8 cellular contexts compared by ENCODE assay signal in the genomic region with DNA sequence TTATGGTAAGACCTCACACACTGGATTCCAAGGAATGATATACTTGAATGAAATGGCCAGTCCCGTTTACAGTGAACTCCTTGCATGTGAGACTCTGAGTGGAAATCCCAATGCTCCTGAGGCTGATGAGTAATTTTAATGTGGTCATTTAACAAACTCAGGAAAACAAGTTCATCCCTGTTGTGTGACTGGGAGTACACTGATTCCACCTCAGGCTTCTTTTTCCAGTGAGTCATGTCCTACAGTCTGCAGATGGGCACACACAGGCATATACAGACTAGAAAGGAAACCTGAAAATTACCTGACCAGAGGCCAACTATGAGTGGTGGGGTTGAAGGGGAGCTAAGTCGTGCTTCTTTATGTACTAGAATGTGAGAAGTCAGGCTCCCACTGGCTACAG. TPM values are rescaled to one million over a fixed set of nuclear protein-coding genes. Genes with fewer than 3 reads are reported as not detected.
DNase-seq lines count a peak whose midpoint lies in the region; ATAC-seq and TF ChIP-seq lines count a peak whose summit lies in the region.

No MANE protein-coding gene starts in this region.

- intact Hi-C loops in mucosa of descending colon (cut with DNase I, micrococcal nuclease), result no loop called here

- peaks cover 76% of the 10 kb centered on the region for H3K4me1 ChIP-seq in mucosa of descending colon (ENCODE audit: low read depth)

- no peaks in the 10 kb centered on the region for H3K9me3 ChIP-seq in mucosa of descending colon

- H3K36me3 ChIP-seq in mucosa of descending colon (ENCODE audit: low read depth), result no peaks in the 10 kb centered on the region

- H3K4me3 ChIP-seq in coronary artery, result no peak overlapping the region
- H3K4me3 ChIP-seq in mucosa of descending colon, result no peak overlapping the region

- H3K27ac ChIP-seq in 22Rv1, result peak overlapping the region; percentile 38; the same call in 1 of the 2 replicates
- peak overlapping the region; percentile 25 to 82 for H3K27ac ChIP-seq in coronary artery
- no peak overlapping the region for H3K27ac ChIP-seq in caudate nucleus (ENCODE audit: low read depth, low read length)

- DNase-seq in HPDE6-E6E7 (ENCODE audit: extremely low spot score) (peak; percentile 77), coronary artery (ENCODE audit: low spot score) (peak; percentile 52), mucosa of descending colon (no peak), SKM-1 treated with dmso at 0.1 percent for 144 hours (lab: John Stamatoyannopoulos, UW; ENCODE audit: unreplicated experiment) (no peak), caudate nucleus (lab: John Stamatoyannopoulos, UW) (no peak), SK-N-DZ (ENCODE audit: low spot score) (no peak)
- DNase-seq in activated CD4-positive, CD25-positive, alpha-beta regulatory T cell (lab: John Stamatoyannopoulos, UW), result no peak

- peak; percentile 43 for ATAC-seq in mucosa of descending colon

- TF ChIP-seq CTCF in 22Rv1 (IDR thresholded peaks at IDR 0.05) (no peak), coronary artery (IDR thresholded peaks at IDR 0.05) (no peak), mucosa of descending colon (IDR thresholded peaks at IDR 0.05) (no peak)

RNA-seq across cellular contexts. Expression of a gene that starts 5.8 kb away (rescaled TPM):
- 100 to 1,000 TPM; 197 to 409 (median 403) TPM for total RNA-seq in mucosa of descending colon
- polyA plus RNA-seq in SK-N-DZ (2014; cell fraction: cytosol; rRNA removed), result 0.74 and 1.9 TPM in 2 replicates
- 0.30 and 0.92 TPM in 2 replicates for polyA plus RNA-seq in SK-N-DZ (2014; cell fraction: nucleus; rRNA removed)

RNA-seq across cellular contexts. Expression of a gene that starts 53.4 kb away (rescaled TPM):
- total RNA-seq in mucosa of descending colon, result 10 to 100 TPM; 21.3 to 39.6 (median 30.0) TPM
- 82.0 and 88.4 TPM in 2 replicates for polyA plus RNA-seq in SK-N-DZ (2014; cell fraction: cytosol; rRNA removed)
- 17.1 and 24.0 TPM in 2 replicates for polyA plus RNA-seq in SK-N-DZ (2014; cell fraction: nucleus; rRNA removed)

Comparison
In these comparisons a context has a peak if more than half of its experiments do, and no peak if none do; other contexts are left out.
1. DNase-seq: peak in HPDE6-E6E7 (single experiment) and coronary artery (single experiment); none in mucosa of descending colon (0 of 3), SKM-1 treated with dmso at 0.1 percent for 144 hours (single experiment), caudate nucleus (0 of 61), activated CD4-positive, CD25-positive, alpha-beta regulatory T cell (0 of 4) and SK-N-DZ (single experiment).